8 cellular contexts compared by ENCODE assay signal in the genomic region with DNA sequence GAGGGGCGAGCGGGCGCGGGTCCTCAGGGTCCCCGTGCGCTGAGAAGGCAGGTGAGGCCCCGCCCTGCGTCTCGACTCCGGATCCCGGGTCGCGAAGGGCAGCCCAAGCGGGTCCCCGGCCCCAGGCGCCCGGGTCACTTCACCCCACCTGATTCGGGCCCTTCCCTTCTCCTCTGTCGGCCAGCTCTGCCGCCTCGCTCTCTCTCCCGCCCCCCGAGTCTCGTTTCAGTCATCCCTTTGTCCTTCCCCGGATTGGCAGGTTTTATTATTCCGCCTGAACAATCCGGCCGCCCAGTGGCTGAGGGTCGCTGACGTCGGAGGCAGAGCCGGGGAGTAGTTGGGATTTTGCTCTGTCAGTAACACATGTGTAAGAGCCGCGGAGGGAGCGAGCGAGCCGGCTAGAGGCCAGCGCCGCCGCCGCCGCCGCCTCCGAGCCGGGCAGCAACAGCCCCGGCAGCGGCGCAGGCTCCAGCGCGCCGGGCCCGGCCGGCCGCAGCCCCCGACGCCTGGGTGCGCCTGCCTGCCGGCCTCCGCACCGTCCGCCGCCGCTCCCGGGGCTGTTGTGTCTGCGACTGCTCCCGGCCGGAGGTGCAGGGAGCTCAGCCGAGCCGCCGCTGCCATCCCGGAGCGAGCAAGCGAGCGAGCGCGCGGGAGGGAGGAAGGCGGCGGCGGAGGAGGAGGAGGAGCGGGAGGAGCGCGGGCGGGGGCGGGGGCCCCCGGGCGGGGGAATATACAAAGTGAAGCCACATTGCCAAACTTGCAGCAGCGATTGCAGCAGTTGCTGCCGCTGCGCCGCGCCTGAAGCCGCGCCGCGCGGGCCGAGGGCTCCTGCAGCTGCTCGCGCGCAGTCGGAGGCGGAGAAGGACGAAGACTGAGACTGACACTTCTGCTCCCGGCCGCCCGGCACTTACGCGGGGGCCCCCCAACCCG.
DNase-seq lines count a peak whose midpoint lies in the region; ATAC-seq and TF ChIP-seq lines count a peak whose summit lies in the region.

A gene with protein sequence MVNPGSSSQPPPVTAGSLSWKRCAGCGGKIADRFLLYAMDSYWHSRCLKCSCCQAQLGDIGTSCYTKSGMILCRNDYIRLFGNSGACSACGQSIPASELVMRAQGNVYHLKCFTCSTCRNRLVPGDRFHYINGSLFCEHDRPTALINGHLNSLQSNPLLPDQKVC (plus strand): TSS at position 760 of the 930 bp plus-strand sequence. CDS start 3,136 bp downstream, outside the sequence.

- H3K27me3 Mint-ChIP-seq in central memory CD8-positive, alpha-beta T cell: no peaks in the 10 kb centered on the region

- H3K4me1 Mint-ChIP-seq in central memory CD8-positive, alpha-beta T cell: peaks cover 44% of the 10 kb centered on the region

- ATAC-seq in HG03378 (IDR thresholded peaks at IDR 0.05; ENCODE audit: unreplicated experiment): peak; percentile 84
- ATAC-seq in activated CD4-positive, CD25-positive, alpha-beta regulatory T cell treated with anti-CD3 and anti-CD28 coated beads, Interleukin-2, amount 50 U/mL, for 24 hours: peak; percentile 82 to 84
- ATAC-seq in central memory CD8-positive, alpha-beta T cell (replicated peaks; ENCODE audit: extremely low read depth, poor library complexity, severe bottlenecking): peak; percentile 65

- H3K36me3 Mint-ChIP-seq in central memory CD8-positive, alpha-beta T cell (ENCODE audit: insufficient read depth): peaks cover 4% of the 10 kb centered on the region

- DNase-seq in AML-193 (lab: John Stamatoyannopoulos, UW): peak; percentile 43 to 53
- DNase-seq in NCI-H446 treated with DMSO at 0.1 percent for 48 hours (lab: John Stamatoyannopoulos, UW): peak; percentile 98
- peak; percentile 69 to 80 for DNase-seq in central memory CD8-positive, alpha-beta T cell (ENCODE audit: low spot score in 2 of 2)
- peak; percentile 99 for DNase-seq in iris pigment epithelial cell (ENCODE audit: low read depth)
- DNase-seq in stimulated activated CD4-positive, alpha-beta T cell treated with anti-CD3 and anti-CD28 coated beads, Interleukin-12 subunit alpha, Interleukin-12 subunit beta, amount 100 ng/mL, for 24 hours (ENCODE audit: low read depth in 2 of 2): peak; percentile 74 to 76

- no peaks in the 10 kb centered on the region for H3K9me3 Mint-ChIP-seq in central memory CD8-positive, alpha-beta T cell

- H3K27ac Mint-ChIP-seq in central memory CD8-positive, alpha-beta T cell (ENCODE audit: low read depth): peak within 1 kb of the TSS; percentile 97

- H3K4me3 Mint-ChIP-seq in central memory CD8-positive, alpha-beta T cell: peak within 1 kb of the TSS; percentile 97

- peak; percentile 87 for TF ChIP-seq POLR2A in GM19099 (IDR thresholded peaks at IDR 0.05; ENCODE audit: extremely low read depth, insufficient read length, low read depth)

Comparison
In these comparisons a context has a peak if more than half of its experiments do, and no peak if none do; other contexts are left out.
1. Peak in every context shown above with its lines: DNase-seq and ATAC-seq.
2. DNase-seq: peak in every context shown above with its lines; median percentile 99 in iris pigment epithelial cell; 98 in NCI-H446 treated with DMSO at 0.1 percent for 48 hours; 75 in stimulated activated CD4-positive, alpha-beta T cell treated with anti-CD3 and anti-CD28 coated beads, Interleukin-12 subunit alpha, Interleukin-12 subunit beta, amount 100 ng/mL, for 24 hours; 74 in central memory CD8-positive, alpha-beta T cell; 48 in AML-193.